ENCODE assay signal across 11 cellular contexts in the genomic region with DNA sequence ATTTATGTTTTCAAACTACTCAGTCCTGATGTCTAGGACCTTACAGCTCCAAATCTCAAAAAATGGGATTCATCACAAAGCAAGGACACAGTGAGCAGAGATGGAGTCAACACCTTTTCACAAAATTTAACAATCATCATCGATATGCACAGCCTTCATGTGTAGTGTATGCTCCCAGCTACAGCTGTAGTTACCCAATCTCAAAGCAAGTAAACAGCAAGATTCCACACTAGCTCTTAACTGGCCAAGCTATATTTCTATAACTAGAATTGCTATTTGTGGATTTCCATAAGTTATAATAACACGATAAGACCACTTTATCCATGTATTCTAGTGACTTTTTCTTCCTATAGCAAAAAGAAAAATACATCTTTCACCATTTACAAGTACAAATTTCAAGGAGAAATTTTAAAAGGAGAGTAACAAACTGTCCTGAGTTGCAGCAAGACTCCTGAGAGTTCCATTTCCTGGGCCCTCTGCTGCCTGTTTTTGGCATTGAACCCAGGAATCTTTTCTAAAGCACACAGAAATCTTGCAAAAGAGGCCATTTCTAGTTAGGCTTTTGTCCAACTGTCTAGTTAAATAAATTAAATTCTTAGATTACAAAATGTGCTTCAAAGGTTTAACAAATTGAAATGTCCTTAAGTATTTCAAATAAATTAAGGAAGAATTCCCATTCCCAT.
DNase-seq lines count a peak whose midpoint lies in the region; ATAC-seq and TF ChIP-seq lines count a peak whose summit lies in the region.
"Had no signal": no experiment of that assay in that cellular context is flagged by ENCODE, and none has a peak within 500 bp of the region (broad histone marks: within the 10 kb centered on the region; RNA-seq: fewer than 3 reads in every experiment).

No MANE protein-coding gene starts in this region.

- H3K36me3 Mint-ChIP-seq in neural progenitor cell, result no peaks in the 10 kb centered on the region
- no peaks in the 10 kb centered on the region for H3K36me3 Mint-ChIP-seq in CD8-positive, alpha-beta T cell

- H3K9me3 ChIP-seq in neural progenitor cell (ENCODE audit: low read depth), result no peaks in the 10 kb centered on the region
- no peaks in the 10 kb centered on the region for H3K9me3 ChIP-seq in CD8-positive, alpha-beta T cell (ENCODE audit: low read length)
- H3K9me3 ChIP-seq: A549, ovary had no signal

- no peak overlapping the region for H3K4me2 ChIP-seq in neural progenitor cell
- H3K4me2 ChIP-seq: A549 had no signal

- DNase-seq in DMS53 (lab: John Stamatoyannopoulos, UW) (peak; percentile 19), DMS53 treated with DMSO at 0.1 percent for 48 hours (lab: John Stamatoyannopoulos, UW; ENCODE audit: unreplicated experiment) (no peak), NCI-H2171 (lab: John Stamatoyannopoulos, UW) (peak; percentile 15), choroid plexus epithelial cell (ENCODE audit: low read depth) (peak; percentile 66), neural progenitor cell (ENCODE audit: low spot score) (no peak)
- no peak for DNase-seq in CD8-positive, alpha-beta T cell
- DNase-seq: ovary had no signal

- no peak overlapping the region for H3K9ac ChIP-seq in neural progenitor cell

- CTCF ChIA-PET in CD8-positive, alpha-beta T cell (lab: Charles Lee), result interaction anchor here (0.9 kb wide), 1 partner anchor 424 kb away, joined by 3 read pairs; no protein-coding TSS in a partner anchor

- no peaks in the 10 kb centered on the region for H4K20me1 ChIP-seq in neural progenitor cell (ENCODE audit: low read depth)

- H3K4me1 ChIP-seq in neural progenitor cell, result peaks cover 7% of the 10 kb centered on the region
- H3K4me1 ChIP-seq in CD8-positive, alpha-beta T cell (ENCODE audit: insufficient read depth, low read length), result no peaks in the 10 kb centered on the region
- H3K4me1 ChIP-seq: A549 had no signal

- H3K36me3 ChIP-seq in neural progenitor cell, result no peaks in the 10 kb centered on the region
- no peaks in the 10 kb centered on the region for H3K36me3 ChIP-seq in CD8-positive, alpha-beta T cell (ENCODE audit: insufficient read depth, low read length)
- H3K36me3 ChIP-seq: ovary had no signal

- H3K27me3 Mint-ChIP-seq in neural progenitor cell (ENCODE audit: insufficient read depth, low read depth), result no peaks in the 10 kb centered on the region
- no peaks in the 10 kb centered on the region for H3K27me3 Mint-ChIP-seq in CD8-positive, alpha-beta T cell (ENCODE audit: low read depth)

- intact Hi-C loops in CD8-positive, alpha-beta T cell (cut with DNase I, micrococcal nuclease), result loop anchor here in 1 of 2 experiments (10.0 kb wide), 1 partner anchor 796 kb away; no protein-coding TSS in a partner anchor

- POLR2A ChIA-PET in CD8-positive, alpha-beta T cell (lab: Charles Lee), result no interaction called here

- no peaks in the 10 kb centered on the region for H3F3A ChIP-seq in neural progenitor cell (ENCODE audit: low read depth)

- H3K27ac Mint-ChIP-seq in neural progenitor cell, result no peak overlapping the region
- no peak overlapping the region for H3K27ac Mint-ChIP-seq in CD8-positive, alpha-beta T cell

- H3K27me3 ChIP-seq in neural progenitor cell, result no peaks in the 10 kb centered on the region
- H3K27me3 ChIP-seq in CD8-positive, alpha-beta T cell (ENCODE audit: insufficient read depth, low read length), result no peaks in the 10 kb centered on the region
- H3K27me3 ChIP-seq: ovary had no signal

- no peaks in the 10 kb centered on the region for H3K79me2 ChIP-seq in neural progenitor cell (ENCODE audit: low read depth)

- no peak for ATAC-seq in CD8-positive, alpha-beta T cell
- ATAC-seq in HG03196 (IDR thresholded peaks at IDR 0.05; ENCODE audit: unreplicated experiment) (no peak), HG02798 (IDR thresholded peaks at IDR 0.05; ENCODE audit: poor library complexity, unreplicated experiment) (no peak)

- no peak overlapping the region for H3K4me3 Mint-ChIP-seq in neural progenitor cell
- no peak overlapping the region for H3K4me3 Mint-ChIP-seq in CD8-positive, alpha-beta T cell

- no peak overlapping the region for H3K27ac ChIP-seq in neural progenitor cell
- H3K27ac ChIP-seq in CD8-positive, alpha-beta T cell (ENCODE audit: low read depth, low read length), result no peak overlapping the region
- H3K27ac ChIP-seq: A549, coronary artery, ovary had no signal

- TF ChIP-seq CTCF in choroid plexus epithelial cell (conservative IDR thresholded peaks at IDR 0.05; ENCODE audit: low read depth, low read length), result peak; percentile 68
- peak; percentile 28 for TF ChIP-seq CTCF in neural progenitor cell (IDR thresholded peaks at IDR 0.05)
- no peak for TF ChIP-seq CTCF in CD8-positive, alpha-beta T cell (IDR thresholded peaks at IDR 0.05)

- peaks cover 5% of the 10 kb centered on the region for H3K4me1 Mint-ChIP-seq in neural progenitor cell
- no peaks in the 10 kb centered on the region for H3K4me1 Mint-ChIP-seq in CD8-positive, alpha-beta T cell (ENCODE audit: low read depth)

- H3K4me3 ChIP-seq in choroid plexus epithelial cell (ENCODE audit: low read depth, low read length) (no peak overlapping the region), neural progenitor cell (no peak overlapping the region)
- no peak overlapping the region for H3K4me3 ChIP-seq in CD8-positive, alpha-beta T cell (ENCODE audit: low read depth, low read length)
- H3K4me3 ChIP-seq: A549, coronary artery, ovary had no signal

- no peaks in the 10 kb centered on the region for H3K9me3 Mint-ChIP-seq in neural progenitor cell
- H3K9me3 Mint-ChIP-seq in CD8-positive, alpha-beta T cell, result no peaks in the 10 kb centered on the region

- H2AFZ ChIP-seq in neural progenitor cell (replicated peaks), result no peak overlapping the region

Comparison
In these comparisons a context has a peak if more than half of its experiments do, and no peak if none do; other contexts are left out.
1. DNase-seq: peak in DMS53 (single experiment), NCI-H2171 (single experiment) and choroid plexus epithelial cell (single experiment); none in DMS53 treated with DMSO at 0.1 percent for 48 hours (single experiment), neural progenitor cell (single experiment) and CD8-positive, alpha-beta T cell (0 of 7).